In genomic region chr20:8408587-8409307, GRCh38 we compare ENCODE assay signal across 14 cellular contexts.
"Had no signal": no experiment of that assay in that cellular context is flagged by ENCODE, and none has a peak within 500 bp of the region (broad histone marks: within the 10 kb centered on the region; RNA-seq: fewer than 3 reads in every experiment).

No MANE protein-coding gene starts in this region.

- H3K4me2 ChIP-seq: hepatocyte had no signal

- H3K9me3 ChIP-seq: esophagus squamous epithelium, ovary had no signal

- H3K4me3 ChIP-seq: esophagus squamous epithelium, hepatocyte, ovary, skin epidermis had no signal

- DNase-seq: activated B cell treated with CpG ODN at 0.5 μM for 24 hours; activated CD4-positive, alpha-beta T cell treated with anti-CD3 and anti-CD28 coated beads, Interleukin-2, amount 10 ng/mL, durations not matched to agents 7 days and 5 days; activated naive CD8-positive, alpha-beta T cell treated with anti-CD3 and anti-CD28 coated beads, Interleukin-2, amount 10 ng/mL, durations not matched to agents 7 days and 5 days; cortex of kidney; effector CD4-positive, alpha-beta T cell; esophagus squamous epithelium; islet precursor cell; midbrain; naive B cell; ovary; stimulated activated CD4-positive, alpha-beta T cell treated with anti-CD3 and anti-CD28 coated beads, Interleukin-4, amount 100 ng/mL, for 4 hours; stimulated activated CD8-positive, alpha-beta memory T cell treated with anti-CD3 and anti-CD28 coated beads, Interleukin-4, amount 100 ng/mL, for 48 hours had no signal

- H3K27ac ChIP-seq: esophagus squamous epithelium, hepatocyte, ovary, skin epidermis had no signal

- H3K4me1 ChIP-seq: esophagus squamous epithelium had no signal
